ENCODE assay signal across 29 cellular contexts in the genomic region with DNA sequence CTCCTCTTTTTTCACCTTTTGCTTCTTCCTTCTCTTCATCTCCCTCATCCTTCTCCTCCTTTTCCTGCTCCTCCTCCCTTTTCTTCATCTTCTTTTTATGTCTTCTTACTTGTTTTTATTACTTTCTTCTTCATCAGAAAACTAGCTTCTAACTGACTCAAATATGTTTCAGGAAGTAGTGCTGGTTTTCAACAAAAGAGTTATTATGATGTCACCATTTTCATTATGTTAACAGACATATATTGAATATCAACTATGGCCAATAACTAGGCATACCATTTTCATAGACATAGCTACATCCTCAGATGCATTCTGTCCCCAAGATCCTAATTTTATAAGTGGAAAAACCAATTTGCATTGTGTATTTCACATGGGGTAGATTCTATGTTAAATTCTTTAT.
"Had no signal": no experiment of that assay in that cellular context is flagged by ENCODE, and none has a peak within 500 bp of the region (broad histone marks: within the 10 kb centered on the region; RNA-seq: fewer than 3 reads in every experiment).

No MANE protein-coding gene starts in this region.

- H3K27me3 ChIP-seq: neural progenitor cell, ovary, spleen, stomach, thyroid gland, tibial nerve, upper lobe of left lung, vagina had no signal

- H3K36me3 ChIP-seq: neural progenitor cell, ovary, spleen, stomach, thoracic aorta, thyroid gland, tibial nerve, upper lobe of left lung, vagina had no signal

- H3K4me1 ChIP-seq: neural progenitor cell, parathyroid adenoma, psoas muscle, spleen, stomach, thyroid gland, tibial nerve, upper lobe of left lung, vagina had no signal

- H3K4me1 Mint-ChIP-seq: natural killer cell; nephron; neural progenitor cell; stimulated activated effector memory CD8-positive, alpha-beta T cell treated with anti-CD3 and anti-CD28 coated beads, Interleukin-12 subunit alpha, Interleukin-12 subunit beta, amount 100 ng/mL, for 72 hours; stimulated activated naive B cell treated with anti-CD40 and anti-IgM and Interleukin-4, amounts not matched to agents 10 μg/mL and 1 μg/mL and 100 μg/mL, for 72 hours had no signal

- H3K4me3 ChIP-seq: neural progenitor cell, ovary, psoas muscle, skin epidermis, smooth muscle cell, spleen, stomach, thoracic aorta, thyroid gland, tibial nerve, upper lobe of left lung, vagina had no signal

- H3K27ac Mint-ChIP-seq: natural killer cell; nephron; neural progenitor cell; progenitor cell of endocrine pancreas; stimulated activated effector memory CD8-positive, alpha-beta T cell treated with anti-CD3 and anti-CD28 coated beads, Interleukin-12 subunit alpha, Interleukin-12 subunit beta, amount 100 ng/mL, for 72 hours; stimulated activated naive B cell treated with anti-CD40 and anti-IgM and Interleukin-4, amounts not matched to agents 10 μg/mL and 1 μg/mL and 100 μg/mL, for 72 hours; stimulated activated naive CD8-positive, alpha-beta T cell treated with anti-CD3 and anti-CD28 coated beads, Interleukin-15, Interleukin-2, amounts not matched to agents 100 ng/mL and 50 ng/mL, for 24 hours had no signal

- H3K4me2 ChIP-seq: neural progenitor cell, smooth muscle cell had no signal

- H3K27me3 Mint-ChIP-seq: progenitor cell of endocrine pancreas; stimulated activated naive B cell treated with anti-CD40 and anti-IgM and Interleukin-4, amounts not matched to agents 10 μg/mL and 1 μg/mL and 100 μg/mL, for 72 hours; stimulated activated naive CD8-positive, alpha-beta T cell treated with anti-CD3 and anti-CD28 coated beads, Interleukin-15, Interleukin-2, amounts not matched to agents 100 ng/mL and 50 ng/mL, for 24 hours had no signal

- H3K9me3 ChIP-seq: ovary, psoas muscle, spleen, stomach, thoracic aorta, thyroid gland, tibial nerve, upper lobe of left lung, vagina had no signal

- FAIRE-seq: urothelium cell line had no signal

- H3K27ac ChIP-seq: neural progenitor cell, ovary, parathyroid adenoma, psoas muscle, skin epidermis, spleen, stomach, thyroid gland, tibial nerve, upper lobe of left lung, vagina had no signal

- H3K4me3 Mint-ChIP-seq: natural killer cell; nephron; neural progenitor cell; stimulated activated effector memory CD8-positive, alpha-beta T cell treated with anti-CD3 and anti-CD28 coated beads, Interleukin-12 subunit alpha, Interleukin-12 subunit beta, amount 100 ng/mL, for 72 hours; stimulated activated naive B cell treated with anti-CD40 and anti-IgM and Interleukin-4, amounts not matched to agents 10 μg/mL and 1 μg/mL and 100 μg/mL, for 72 hours; stimulated activated naive CD8-positive, alpha-beta T cell treated with anti-CD3 and anti-CD28 coated beads, Interleukin-15, Interleukin-2, amounts not matched to agents 100 ng/mL and 50 ng/mL, for 24 hours had no signal

- DNase-seq: natural killer cell; occipital lobe; ovary; posterior cingulate gyrus; psoas muscle; right cardiac atrium; spleen; stimulated activated CD4-positive, alpha-beta T cell treated with anti-CD3 and anti-CD28 coated beads, Interleukin-12 subunit alpha, Interleukin-12 subunit beta, amount 100 ng/mL, for 4 hours; stimulated activated CD4-positive, alpha-beta T cell treated with anti-CD3 and anti-CD28 coated beads, Interleukin-1b, Interleukin-23, amount 100 ng/mL, for 48 hours; stimulated activated CD4-positive, alpha-beta T cell treated with anti-CD3 and anti-CD28 coated beads, Interleukin-4, amount 100 ng/mL, for 1 hour; stimulated activated naive B cell treated with anti-CD40 and anti-IgM and Interleukin-4, amounts not matched to agents 10 μg/mL and 1 μg/mL and 100 μg/mL, for 72 hours; stimulated activated naive CD4-positive, alpha-beta T cell treated with Interleukin-2 at 50 U/mL for 16 hours; stomach; thyroid gland; trophoblast cell; upper lobe of left lung had no signal

- H3K36me3 Mint-ChIP-seq: natural killer cell; neural progenitor cell; stimulated activated effector memory CD8-positive, alpha-beta T cell treated with anti-CD3 and anti-CD28 coated beads, Interleukin-12 subunit alpha, Interleukin-12 subunit beta, amount 100 ng/mL, for 72 hours; stimulated activated naive B cell treated with anti-CD40 and anti-IgM and Interleukin-4, amounts not matched to agents 10 μg/mL and 1 μg/mL and 100 μg/mL, for 72 hours had no signal

- H3K9me3 Mint-ChIP-seq: neural progenitor cell; stimulated activated naive CD8-positive, alpha-beta T cell treated with anti-CD3 and anti-CD28 coated beads, Interleukin-15, Interleukin-2, amounts not matched to agents 100 ng/mL and 50 ng/mL, for 24 hours had no signal

- ATAC-seq: natural killer cell; psoas muscle; right cardiac atrium; sciatic nerve; stimulated activated effector memory CD8-positive, alpha-beta T cell treated with anti-CD3 and anti-CD28 coated beads, Interleukin-12 subunit alpha, Interleukin-12 subunit beta, amount 100 ng/mL, for 72 hours; stimulated activated naive B cell treated with anti-CD40 and anti-IgM and Interleukin-4, amounts not matched to agents 10 μg/mL and 1 μg/mL and 100 μg/mL, for 72 hours had no signal
